8 cellular contexts compared by ENCODE assay signal in the genomic region with DNA sequence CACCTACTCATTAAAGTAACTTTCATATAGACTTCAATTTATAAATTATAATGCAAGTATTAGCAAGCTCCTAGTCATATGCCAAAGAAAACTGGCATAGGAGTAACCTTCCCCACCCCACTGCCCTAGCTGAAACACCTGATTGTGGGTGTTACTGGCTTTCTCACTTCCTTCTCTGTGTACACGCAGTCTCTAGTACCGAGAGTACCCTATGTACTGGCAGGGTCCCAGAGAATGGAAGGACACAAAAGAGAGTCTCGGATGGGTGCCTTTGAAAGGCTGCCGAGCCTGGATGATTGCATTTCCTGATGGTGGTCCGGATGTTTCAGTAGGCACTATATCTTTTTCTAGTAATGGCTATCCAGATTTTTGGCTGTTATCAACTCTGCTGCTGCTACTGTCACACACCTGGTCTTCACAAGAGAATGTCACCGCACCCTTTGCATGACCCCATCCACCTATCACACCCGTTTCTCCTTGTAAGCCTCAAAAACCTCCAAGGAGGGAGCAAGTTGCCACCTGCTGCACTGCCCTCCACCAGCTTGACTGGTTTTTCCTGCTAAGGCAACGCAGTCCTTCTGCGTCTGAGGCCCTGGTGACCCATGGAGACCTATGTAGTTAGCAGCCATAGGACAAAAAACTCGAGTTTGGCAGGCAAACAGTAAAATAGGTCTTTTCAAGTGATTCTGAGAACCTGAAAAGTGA. TPM values are rescaled to one million over a fixed set of nuclear protein-coding genes. Genes with fewer than 3 reads are reported as not detected.
DNase-seq lines count a peak whose midpoint lies in the region; ATAC-seq lines count a peak whose summit lies in the region.

No MANE protein-coding gene starts in this region.

- peaks cover 20% of the 10 kb centered on the region for H3K4me1 Mint-ChIP-seq in memory B cell
- no peaks in the 10 kb centered on the region for H3K4me1 Mint-ChIP-seq in immature natural killer cell

- ATAC-seq in GM18502 (IDR thresholded peaks at IDR 0.05; ENCODE audit: poor library complexity, unreplicated experiment) (peak; percentile 97), HG02678 (IDR thresholded peaks at IDR 0.05; ENCODE audit: unreplicated experiment) (peak; percentile 95), memory B cell (ENCODE audit: low read depth) (peak; percentile 96)

- peak overlapping the region; percentile 56 for H3K4me3 Mint-ChIP-seq in memory B cell
- no peak overlapping the region for H3K4me3 Mint-ChIP-seq in immature natural killer cell

- intact Hi-C loops in head of caudate nucleus (cut with DNase I), result no loop called here

- H3K36me3 Mint-ChIP-seq in memory B cell (no peaks in the 10 kb centered on the region), immature natural killer cell (no peaks in the 10 kb centered on the region)

- H3K27me3 Mint-ChIP-seq in memory B cell, result no peaks in the 10 kb centered on the region
- peaks cover 0 to 2% (median 0%) of the 10 kb centered on the region in 3 donors for H3K27me3 Mint-ChIP-seq in immature natural killer cell (ENCODE audit: low read depth in 3 of 3)

- DNase-seq in NCI-H2029 treated with DMSO at 0.1 percent for 48 hours (lab: John Stamatoyannopoulos, UW) (peak; percentile 95), memory B cell (ENCODE audit: low spot score in 2 of 2) (peak; percentile 13 to 44), head of caudate nucleus (no peak), SW480 (ENCODE audit: low spot score) (no peak), immature natural killer cell (no peak), NCI-H526 treated with DMSO at 0.1 percent for 48 hours (lab: John Stamatoyannopoulos, UW) (no peak)

- H3K9me3 Mint-ChIP-seq in memory B cell (no peaks in the 10 kb centered on the region), immature natural killer cell (no peaks in the 10 kb centered on the region)

- H3K27ac Mint-ChIP-seq in memory B cell (peak overlapping the region; percentile 6), immature natural killer cell (no peak overlapping the region)

RNA-seq across cellular contexts. Expression of a gene that starts 53.8 kb away (rescaled TPM):
- polyA plus RNA-seq in immature natural killer cell, result 100 to 1,000 TPM in 1 of 3 donors, 10 to 100 TPM in 2; 75.7 to 106 (median 84.8) TPM

Comparison
In these comparisons a context has a peak if more than half of its experiments do, and no peak if none do; other contexts are left out.
1. DNase-seq: peak in NCI-H2029 treated with DMSO at 0.1 percent for 48 hours (single experiment) and memory B cell (2 of 2); none in head of caudate nucleus (0 of 42), SW480 (single experiment), immature natural killer cell (0 of 3) and NCI-H526 treated with DMSO at 0.1 percent for 48 hours (single experiment).
2. Peak in every context shown above with its lines, with median percentiles within 50 percentile points of each other: ATAC-seq.